In the genomic region with DNA sequence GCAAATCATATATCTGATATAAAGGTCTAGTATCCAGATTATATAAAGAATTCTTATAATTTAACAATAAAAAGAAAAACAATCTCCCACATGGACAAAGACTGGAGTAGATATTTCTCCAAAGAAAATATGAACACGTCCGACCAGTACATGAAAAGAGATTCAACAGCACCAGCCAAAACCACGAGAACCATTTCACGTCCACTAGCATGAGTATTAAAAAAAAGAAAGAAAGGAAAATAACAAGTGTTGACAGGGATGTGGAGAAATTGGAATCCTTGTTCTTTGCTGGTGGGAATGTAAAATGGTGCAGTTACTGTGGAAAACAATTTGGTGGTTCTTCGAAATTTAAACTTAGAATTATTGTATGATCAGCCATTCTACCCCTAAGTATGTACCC, we compare ENCODE assay signal across 20 cellular contexts.
"Had no signal": no experiment of that assay in that cellular context is flagged by ENCODE, and none has a peak within 500 bp of the region (broad histone marks: within the 10 kb centered on the region; RNA-seq: fewer than 3 reads in every experiment).

No MANE protein-coding gene starts in this region.

- H3K27ac Mint-ChIP-seq: dendritic cell treated with granulocyte-macrophage colony-stimulating factor and Interleukin-4, amounts not matched to agents 40 ng/mL and 50 ng/mL, for 4 days; effector memory CD8-positive, alpha-beta T cell; naive thymus-derived CD8-positive, alpha-beta T cell; stimulated activated naive B cell treated with anti-CD40 and anti-IgM and Interleukin-4, amounts not matched to agents 10 μg/mL and 1 μg/mL and 100 μg/mL, for 72 hours had no signal

- H3K27ac ChIP-seq: esophagus squamous epithelium, heart left ventricle, neutrophil, psoas muscle, right lobe of liver, spleen, testis, transverse colon had no signal

- H3K4me3 ChIP-seq: esophagus squamous epithelium, heart left ventricle, mucosa of descending colon, psoas muscle, right lobe of liver, spleen, testis, transverse colon had no signal

- H3K36me3 Mint-ChIP-seq: naive thymus-derived CD8-positive, alpha-beta T cell had no signal

- H3K9me3 Mint-ChIP-seq: dendritic cell treated with granulocyte-macrophage colony-stimulating factor and Interleukin-4, amounts not matched to agents 40 ng/mL and 50 ng/mL, for 4 days; effector memory CD8-positive, alpha-beta T cell; naive thymus-derived CD8-positive, alpha-beta T cell had no signal

- H3K36me3 ChIP-seq: esophagus squamous epithelium, heart left ventricle, neutrophil, right lobe of liver, spleen, transverse colon had no signal

- DNase-seq: effector memory CD8-positive, alpha-beta T cell; esophagus squamous epithelium; heart left ventricle; hippocampal formation; left colon; mucosa of descending colon; naive thymus-derived CD8-positive, alpha-beta T cell; psoas muscle; retina; right lobe of liver; spleen; stimulated activated CD4-positive, alpha-beta T cell treated with anti-CD3 and anti-CD28 coated beads, Interleukin-15, amount 100 ng/mL, for 24 hours; stimulated activated CD4-positive, alpha-beta T cell treated with anti-CD3 and anti-CD28 coated beads, Interleukin-1b, Interleukin-23, amount 100 ng/mL, for 48 hours; stimulated activated CD4-positive, alpha-beta T cell treated with anti-CD3 and anti-CD28 coated beads, Interleukin-4, amount 100 ng/mL, for 4 hours; stimulated activated naive B cell treated with anti-CD40 and anti-IgM and Interleukin-4, amounts not matched to agents 10 μg/mL and 1 μg/mL and 100 μg/mL, for 72 hours; stimulated activated naive CD8-positive, alpha-beta T cell treated with anti-CD3 and anti-CD28 coated beads, Interleukin-15, amount 100 ng/mL, for 72 hours; testis; transverse colon had no signal

- H3K27me3 ChIP-seq: esophagus squamous epithelium, heart left ventricle, neutrophil, right lobe of liver, spleen, testis, transverse colon had no signal

- H3K4me3 Mint-ChIP-seq: dendritic cell treated with granulocyte-macrophage colony-stimulating factor and Interleukin-4, amounts not matched to agents 40 ng/mL and 50 ng/mL, for 4 days; effector memory CD8-positive, alpha-beta T cell; naive thymus-derived CD8-positive, alpha-beta T cell; stimulated activated naive B cell treated with anti-CD40 and anti-IgM and Interleukin-4, amounts not matched to agents 10 μg/mL and 1 μg/mL and 100 μg/mL, for 72 hours; stimulated activated naive CD8-positive, alpha-beta T cell treated with anti-CD3 and anti-CD28 coated beads, Interleukin-15, amount 100 ng/mL, for 72 hours had no signal

- ATAC-seq: effector memory CD8-positive, alpha-beta T cell; heart left ventricle; left colon; mucosa of descending colon; naive thymus-derived CD8-positive, alpha-beta T cell; psoas muscle; right lobe of liver had no signal

- H3K9me3 ChIP-seq: esophagus squamous epithelium, heart left ventricle, mucosa of descending colon, neutrophil, psoas muscle, right lobe of liver, spleen, testis, transverse colon had no signal

- H3K4me1 ChIP-seq: psoas muscle, right lobe of liver, testis had no signal

- H3K27me3 Mint-ChIP-seq: dendritic cell treated with granulocyte-macrophage colony-stimulating factor and Interleukin-4, amounts not matched to agents 40 ng/mL and 50 ng/mL, for 4 days; naive thymus-derived CD8-positive, alpha-beta T cell; stimulated activated naive B cell treated with anti-CD40 and anti-IgM and Interleukin-4, amounts not matched to agents 10 μg/mL and 1 μg/mL and 100 μg/mL, for 72 hours had no signal
